Comparison of ENCODE assay signal across 6 cellular contexts in genomic region chr21:39367783-39368182, GRCh38.
"Had no signal": no experiment of that assay in that cellular context is flagged by ENCODE, and none has a peak within 500 bp of the region (broad histone marks: within the 10 kb centered on the region; RNA-seq: fewer than 3 reads in every experiment).

No MANE protein-coding gene starts in this region.

- DNase-seq: IMR-90, KBM-7, KG1 had no signal

- FAIRE-seq: HTR-8/SVneo had no signal

- H3K9ac ChIP-seq: KMS-11 had no signal

- H3K4me2 ChIP-seq: KMS-11 had no signal

- H3K27ac ChIP-seq: HL-60, KMS-11 had no signal
